Comparison of ENCODE assay signal across 6 cellular contexts in genomic region chr17:65487990-65488389, GRCh38.
"Had no signal": no experiment of that assay in that cellular context is flagged by ENCODE, and none has a peak within 500 bp of the region (broad histone marks: within the 10 kb centered on the region; RNA-seq: fewer than 3 reads in every experiment).

No MANE protein-coding gene starts in this region.

- ATAC-seq: K562 had no signal

- H3K4me3 ChIP-seq: GM23248, HAP-1, K562 had no signal

- H3K9me3 ChIP-seq: HAP-1 had no signal

- H3K4me1 ChIP-seq: HAP-1 had no signal

- DNase-seq: GM23248, GOT3, IMR-90, KG1 had no signal

- H3K36me3 ChIP-seq: HAP-1 had no signal

- H3K27ac ChIP-seq: GM23248 had no signal
